ENCODE assay signal across 2 cellular contexts in the genomic region with DNA sequence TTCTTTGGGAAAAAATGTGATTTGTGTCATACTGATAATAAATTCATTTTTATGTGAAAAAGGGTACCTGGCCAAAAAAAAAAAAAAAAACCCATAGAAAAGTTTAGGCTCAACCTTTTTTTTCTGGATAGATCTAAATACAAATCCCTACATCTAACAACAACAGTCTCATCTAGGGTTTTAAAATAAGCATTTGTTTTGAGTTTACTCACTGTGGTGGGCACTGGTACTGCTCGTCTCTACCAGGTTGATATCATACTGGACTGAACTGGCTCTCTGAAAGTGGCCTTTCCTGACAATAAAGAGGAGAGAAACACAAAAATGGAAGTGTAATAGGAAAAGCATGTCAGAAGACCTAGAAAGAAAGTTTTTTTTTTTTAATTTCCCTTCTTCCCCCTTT.
TF ChIP-seq lines count a peak whose summit lies in the region.

No MANE protein-coding gene starts in this region.

TF ChIP-seq in HCT116, 20 proteins besides CTCF, POLR2A, EP300 and RAD21:
- TF ChIP-seq CEBPB (IDR thresholded peaks at IDR 0.05; ENCODE audit: low read depth), result no peak
- TF ChIP-seq, protein P1, sequence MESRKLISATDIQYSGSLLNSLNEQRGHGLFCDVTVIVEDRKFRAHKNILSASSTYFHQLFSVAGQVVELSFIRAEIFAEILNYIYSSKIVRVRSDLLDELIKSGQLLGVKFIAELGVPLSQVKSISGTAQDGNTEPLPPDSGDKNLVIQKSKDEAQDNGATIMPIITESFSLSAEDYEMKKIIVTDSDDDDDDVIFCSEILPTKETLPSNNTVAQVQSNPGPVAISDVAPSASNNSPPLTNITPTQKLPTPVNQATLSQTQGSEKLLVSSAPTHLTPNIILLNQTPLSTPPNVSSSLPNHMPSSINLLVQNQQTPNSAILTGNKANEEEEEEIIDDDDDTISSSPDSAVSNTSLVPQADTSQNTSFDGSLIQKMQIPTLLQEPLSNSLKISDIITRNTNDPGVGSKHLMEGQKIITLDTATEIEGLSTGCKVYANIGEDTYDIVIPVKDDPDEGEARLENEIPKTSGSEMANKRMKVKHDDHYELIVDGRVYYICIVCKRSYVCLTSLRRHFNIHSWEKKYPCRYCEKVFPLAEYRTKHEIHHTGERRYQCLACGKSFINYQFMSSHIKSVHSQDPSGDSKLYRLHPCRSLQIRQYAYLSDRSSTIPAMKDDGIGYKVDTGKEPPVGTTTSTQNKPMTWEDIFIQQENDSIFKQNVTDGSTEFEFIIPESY (IDR thresholded peaks at IDR 0.05; ENCODE audit: extremely low read depth, insufficient replicate concordance, low read length), result no peak
- TF ChIP-seq POLR2AphosphoS5 (IDR thresholded peaks at IDR 0.05; ENCODE audit: low read depth, low read length), result no peak

TF ChIP-seq in GM12878, 131 proteins besides CTCF, POLR2A, EP300 and RAD21:
- no peak for TF ChIP-seq MLLT1 (IDR thresholded peaks at IDR 0.05)
- TF ChIP-seq ZNF24 (IDR thresholded peaks at IDR 0.05), result no peak
- TF ChIP-seq SMAD5 (IDR thresholded peaks at IDR 0.05; ENCODE audit: low read depth), result no peak
- TF ChIP-seq MXI1 (IDR thresholded peaks at IDR 0.05; ENCODE audit: low read depth, low read length), result no peak
- no peak for TF ChIP-seq ZNF384 (IDR thresholded peaks at IDR 0.05; ENCODE audit: borderline replicate concordance, low read depth, low read length)
- TF ChIP-seq SMAD1 (IDR thresholded peaks at IDR 0.05; ENCODE audit: low read depth, partially characterized antibody), result no peak
- no peak for TF ChIP-seq BMI1 (IDR thresholded peaks at IDR 0.05; ENCODE audit: borderline replicate concordance)
- TF ChIP-seq RUNX3 (IDR thresholded peaks at IDR 0.05; ENCODE audit: low read length), result no peak
- no peak for TF ChIP-seq IRF4 (IDR thresholded peaks at IDR 0.05; ENCODE audit: low read depth, low read length)
- TF ChIP-seq RBBP5 (conservative IDR thresholded peaks at IDR 0.05), result no peak
- no peak for TF ChIP-seq PAX8 (IDR thresholded peaks at IDR 0.05)
- no peak for TF ChIP-seq CHD2 (IDR thresholded peaks at IDR 0.05; ENCODE audit: borderline replicate concordance, low read depth, low read length)
- no peak for TF ChIP-seq CUX1 (IDR thresholded peaks at IDR 0.05; ENCODE audit: insufficient replicate concordance, low read depth, low read length)
- TF ChIP-seq, protein P2, sequence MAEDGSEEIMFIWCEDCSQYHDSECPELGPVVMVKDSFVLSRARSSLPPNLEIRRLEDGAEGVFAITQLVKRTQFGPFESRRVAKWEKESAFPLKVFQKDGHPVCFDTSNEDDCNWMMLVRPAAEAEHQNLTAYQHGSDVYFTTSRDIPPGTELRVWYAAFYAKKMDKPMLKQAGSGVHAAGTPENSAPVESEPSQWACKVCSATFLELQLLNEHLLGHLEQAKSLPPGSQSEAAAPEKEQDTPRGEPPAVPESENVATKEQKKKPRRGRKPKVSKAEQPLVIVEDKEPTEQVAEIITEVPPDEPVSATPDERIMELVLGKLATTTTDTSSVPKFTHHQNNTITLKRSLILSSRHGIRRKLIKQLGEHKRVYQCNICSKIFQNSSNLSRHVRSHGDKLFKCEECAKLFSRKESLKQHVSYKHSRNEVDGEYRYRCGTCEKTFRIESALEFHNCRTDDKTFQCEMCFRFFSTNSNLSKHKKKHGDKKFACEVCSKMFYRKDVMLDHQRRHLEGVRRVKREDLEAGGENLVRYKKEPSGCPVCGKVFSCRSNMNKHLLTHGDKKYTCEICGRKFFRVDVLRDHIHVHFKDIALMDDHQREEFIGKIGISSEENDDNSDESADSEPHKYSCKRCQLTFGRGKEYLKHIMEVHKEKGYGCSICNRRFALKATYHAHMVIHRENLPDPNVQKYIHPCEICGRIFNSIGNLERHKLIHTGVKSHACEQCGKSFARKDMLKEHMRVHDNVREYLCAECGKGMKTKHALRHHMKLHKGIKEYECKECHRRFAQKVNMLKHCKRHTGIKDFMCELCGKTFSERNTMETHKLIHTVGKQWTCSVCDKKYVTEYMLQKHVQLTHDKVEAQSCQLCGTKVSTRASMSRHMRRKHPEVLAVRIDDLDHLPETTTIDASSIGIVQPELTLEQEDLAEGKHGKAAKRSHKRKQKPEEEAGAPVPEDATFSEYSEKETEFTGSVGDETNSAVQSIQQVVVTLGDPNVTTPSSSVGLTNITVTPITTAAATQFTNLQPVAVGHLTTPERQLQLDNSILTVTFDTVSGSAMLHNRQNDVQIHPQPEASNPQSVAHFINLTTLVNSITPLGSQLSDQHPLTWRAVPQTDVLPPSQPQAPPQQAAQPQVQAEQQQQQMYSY (CRISPR knock-in tag; IDR thresholded peaks at IDR 0.05), result no peak
- TF ChIP-seq MEF2A (IDR thresholded peaks at IDR 0.05; ENCODE audit: insufficient read depth, low read depth, low read length), result no peak
- TF ChIP-seq SKIL (IDR thresholded peaks at IDR 0.05; ENCODE audit: low read depth, poor library complexity, severe bottlenecking), result no peak
- no peak for TF ChIP-seq TCF3 (IDR thresholded peaks at IDR 0.05; ENCODE audit: borderline replicate concordance, insufficient read depth, low read depth, low read length)
- TF ChIP-seq, protein P3, sequence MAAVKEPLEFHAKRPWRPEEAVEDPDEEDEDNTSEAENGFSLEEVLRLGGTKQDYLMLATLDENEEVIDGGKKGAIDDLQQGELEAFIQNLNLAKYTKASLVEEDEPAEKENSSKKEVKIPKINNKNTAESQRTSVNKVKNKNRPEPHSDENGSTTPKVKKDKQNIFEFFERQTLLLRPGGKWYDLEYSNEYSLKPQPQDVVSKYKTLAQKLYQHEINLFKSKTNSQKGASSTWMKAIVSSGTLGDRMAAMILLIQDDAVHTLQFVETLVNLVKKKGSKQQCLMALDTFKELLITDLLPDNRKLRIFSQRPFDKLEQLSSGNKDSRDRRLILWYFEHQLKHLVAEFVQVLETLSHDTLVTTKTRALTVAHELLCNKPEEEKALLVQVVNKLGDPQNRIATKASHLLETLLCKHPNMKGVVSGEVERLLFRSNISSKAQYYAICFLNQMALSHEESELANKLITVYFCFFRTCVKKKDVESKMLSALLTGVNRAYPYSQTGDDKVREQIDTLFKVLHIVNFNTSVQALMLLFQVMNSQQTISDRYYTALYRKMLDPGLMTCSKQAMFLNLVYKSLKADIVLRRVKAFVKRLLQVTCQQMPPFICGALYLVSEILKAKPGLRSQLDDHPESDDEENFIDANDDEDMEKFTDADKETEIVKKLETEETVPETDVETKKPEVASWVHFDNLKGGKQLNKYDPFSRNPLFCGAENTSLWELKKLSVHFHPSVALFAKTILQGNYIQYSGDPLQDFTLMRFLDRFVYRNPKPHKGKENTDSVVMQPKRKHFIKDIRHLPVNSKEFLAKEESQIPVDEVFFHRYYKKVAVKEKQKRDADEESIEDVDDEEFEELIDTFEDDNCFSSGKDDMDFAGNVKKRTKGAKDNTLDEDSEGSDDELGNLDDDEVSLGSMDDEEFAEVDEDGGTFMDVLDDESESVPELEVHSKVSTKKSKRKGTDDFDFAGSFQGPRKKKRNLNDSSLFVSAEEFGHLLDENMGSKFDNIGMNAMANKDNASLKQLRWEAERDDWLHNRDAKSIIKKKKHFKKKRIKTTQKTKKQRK (IDR thresholded peaks at IDR 0.05; ENCODE audit: low read depth, low read length), result no peak
- TF ChIP-seq ZNF217 (IDR thresholded peaks at IDR 0.05), result no peak
- no peak for TF ChIP-seq LARP7 (IDR thresholded peaks at IDR 0.05)
